8 cellular contexts compared by ENCODE assay signal in the genomic region with DNA sequence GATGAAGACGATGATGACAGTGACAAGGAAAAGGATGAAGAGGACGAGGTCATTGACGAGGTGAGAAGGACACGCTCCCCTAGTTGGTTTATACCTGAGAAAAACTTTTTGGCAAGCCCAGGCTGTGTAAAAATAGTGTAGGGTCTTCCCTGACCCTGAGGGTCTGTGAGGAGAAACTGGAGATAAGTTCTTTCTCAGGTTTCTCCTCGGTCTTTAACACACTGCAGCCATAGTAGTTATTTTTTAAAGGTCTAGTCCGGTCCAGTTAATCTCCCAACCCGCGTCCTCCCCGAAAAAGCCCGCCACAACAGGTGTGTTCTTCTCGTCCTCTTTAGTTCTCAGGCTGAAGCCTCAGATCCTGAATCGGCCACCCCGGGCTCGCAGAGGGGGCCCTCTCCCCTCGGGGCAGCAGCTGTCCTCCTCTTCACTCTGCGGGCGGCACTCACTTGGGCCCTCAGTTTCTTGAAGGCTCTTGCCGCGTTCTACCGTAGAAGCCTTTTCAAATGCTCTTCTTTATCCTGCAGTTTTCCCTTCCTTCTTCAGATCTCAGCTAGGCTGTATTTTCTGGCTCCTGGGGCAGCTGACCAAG. TPM values are rescaled to one million over a fixed set of nuclear protein-coding genes. Genes with fewer than 3 reads are reported as not detected.
DNase-seq lines count a peak whose midpoint lies in the region; ATAC-seq and TF ChIP-seq lines count a peak whose summit lies in the region.

No MANE protein-coding gene starts in this region.

- H2AFZ ChIP-seq in osteoblast (ENCODE audit: low read length) = peak overlapping the region; percentile 98

- H3K9me3 Mint-ChIP-seq in effector memory CD8-positive, alpha-beta T cell = no peaks in the 10 kb centered on the region

- BruUV-seq in A673 (replicated peaks; lab: Mats Ljungman, UMichigan) = TSS peak; percentile 72

- H3K27ac ChIP-seq in A673 (ENCODE audit: low read depth, low read length, poor library complexity, severe bottlenecking) (peak overlapping the region; percentile 99), osteoblast (ENCODE audit: low read depth, low read length) (peak overlapping the region; percentile 98)

- H3K4me1 ChIP-seq in A673 (ENCODE audit: insufficient read depth, low read length, poor library complexity, severe bottlenecking) = peaks cover 8% of the 10 kb centered on the region
- peaks cover 27% of the 10 kb centered on the region for H3K4me1 ChIP-seq in osteoblast (ENCODE audit: insufficient read depth, low read length)

- no peak for TF ChIP-seq CTCF in A673 (conservative IDR thresholded peaks at IDR 0.05; ENCODE audit: low read depth, low read length)
- TF ChIP-seq CTCF in osteoblast (IDR thresholded peaks at IDR 0.05; ENCODE audit: extremely low read depth, low read depth, low read length) = no peak

- peaks cover 27% of the 10 kb centered on the region for H4K20me1 ChIP-seq in osteoblast (ENCODE audit: insufficient read depth, low read length)

- peak overlapping the region; percentile 88 for H3K4me2 ChIP-seq in osteoblast (ENCODE audit: insufficient read depth, low read length)

- H3K9me3 ChIP-seq in A673 (ENCODE audit: low read depth, low read length, poor library complexity, severe bottlenecking) = no peaks in the 10 kb centered on the region
- no peaks in the 10 kb centered on the region for H3K9me3 ChIP-seq in osteoblast (ENCODE audit: low read depth, low read length)

- ATAC-seq in GM19035 (IDR thresholded peaks at IDR 0.05; ENCODE audit: unreplicated experiment) (peak; percentile 3), HG02884 (IDR thresholded peaks at IDR 0.05; ENCODE audit: unreplicated experiment) (no peak)
- peak; percentile 1 for ATAC-seq in effector memory CD8-positive, alpha-beta T cell (replicated peaks)

- peaks cover 12 to 28% of the 10 kb centered on the region in 2 donors for H3K4me1 Mint-ChIP-seq in effector memory CD8-positive, alpha-beta T cell (ENCODE audit: low read depth in 2 of 2)

- no peaks in the 10 kb centered on the region for H3K27me3 Mint-ChIP-seq in effector memory CD8-positive, alpha-beta T cell

- DNase-seq in A673 (ENCODE audit: low spot score) = peak; percentile 14
- DNase-seq in RKO (ENCODE audit: low spot score) = peak; percentile 38
- DNase-seq in effector memory CD8-positive, alpha-beta T cell = peak in 1 of 3 experiments; percentile 1
- DNase-seq in osteoblast (ENCODE audit: insufficient read length, low spot score, missing footprints) = peak; percentile 62
- DNase-seq in epidermal melanocyte (ENCODE audit: insufficient read length, low spot score) = no peak
- no peak for DNase-seq in T-helper 9 cell

- H3K36me3 ChIP-seq in A673 (ENCODE audit: insufficient read depth, low read length, poor library complexity, severe bottlenecking) (peaks cover 32% of the 10 kb centered on the region), osteoblast (ENCODE audit: insufficient read depth, low read length) (peaks cover 27% of the 10 kb centered on the region)

- CTCF ChIA-PET in A673 (lab: Charles Lee) = interaction anchor here (0.7 kb wide), 1 partner anchor 564 kb away, joined by 3 read pairs; no protein-coding TSS in a partner anchor

- H3K79me2 ChIP-seq in osteoblast (ENCODE audit: insufficient read depth, low read length) = peaks cover 75% of the 10 kb centered on the region

- POLR2A ChIA-PET in A673 (lab: Charles Lee; ENCODE audit: low non-redundant PET) = interaction anchor here (0.7 kb wide), 1 partner anchor 15 kb away, joined by 3 read pairs; no protein-coding TSS in a partner anchor

- intact Hi-C loops in A673 (cut with micrococcal nuclease; ENCODE audit: unreplicated experiment) = no loop called here

- H3K27me3 ChIP-seq in A673 (replicated peaks; ENCODE audit: insufficient read depth, low read depth, low read length, poor library complexity) = no peaks in the 10 kb centered on the region
- H3K27me3 ChIP-seq in osteoblast (ENCODE audit: insufficient read depth, low read length) = no peaks in the 10 kb centered on the region

- H3K36me3 Mint-ChIP-seq in effector memory CD8-positive, alpha-beta T cell (ENCODE audit: insufficient read depth) = peaks cover 29% of the 10 kb centered on the region

- no peak overlapping the region for H3K27ac Mint-ChIP-seq in effector memory CD8-positive, alpha-beta T cell

- H3K4me3 ChIP-seq in A673 (ENCODE audit: low read depth, low read length, poor library complexity, severe bottlenecking) (peak overlapping the region; percentile 80), osteoblast (ENCODE audit: insufficient read depth, low read length) (peak overlapping the region; percentile 95)

- H3K4me3 Mint-ChIP-seq in effector memory CD8-positive, alpha-beta T cell = no peak overlapping the region

RNA-seq across cellular contexts. Expression of a gene that starts 0.4 kb away (rescaled TPM):
- total RNA-seq in A673 (2021) (95.9 and 113 TPM in 2 replicates), osteoblast (25.9 and 26.8 TPM in 2 replicates)

RNA-seq across cellular contexts. Expression of a gene that starts 0.7 kb away (rescaled TPM):
- total RNA-seq in A673 (2021) (65.6 and 70.7 TPM in 2 replicates), osteoblast (90.5 and 105 TPM in 2 replicates)

RNA-seq across cellular contexts. Expression of a gene that starts 48.1 kb away (rescaled TPM):
- total RNA-seq in A673 (2021) = not detected in 2 replicates
- not detected in 2 replicates for total RNA-seq in osteoblast

RNA-seq across cellular contexts. Expression of a gene that starts 57.3 kb away (rescaled TPM):
- total RNA-seq in A673 (2021) (36.2 and 45.4 TPM in 2 replicates), osteoblast (52.8 and 55.4 TPM in 2 replicates)

Comparison
In these comparisons a context has a peak if more than half of its experiments do, and no peak if none do; other contexts are left out.
1. DNase-seq: peak in A673 (single experiment), RKO (single experiment) and osteoblast (single experiment); none in epidermal melanocyte (single experiment) and T-helper 9 cell (single experiment).